ENCODE assay signal across 17 cellular contexts in genomic region chr22:38448945-38449745, GRCh38. TPM values are rescaled to one million over a fixed set of nuclear protein-coding genes. Genes with fewer than 3 reads are reported as not detected.
DNase-seq lines count a peak whose midpoint lies in the region; ATAC-seq and TF ChIP-seq lines count a peak whose summit lies in the region.
"Had no signal": no experiment of that assay in that cellular context is flagged by ENCODE, and none has a peak within 500 bp of the region (broad histone marks: within the 10 kb centered on the region; RNA-seq: fewer than 3 reads in every experiment).

No MANE protein-coding gene starts in this region.

- H3K4me1 ChIP-seq in HEK293 (ENCODE audit: control insufficient read depth, insufficient read depth, low read length) (no peaks in the 10 kb centered on the region), trophoblast cell (ENCODE audit: control insufficient read depth in 1 of 2, insufficient read depth in 2 of 2, low read length in 2 of 2) (no peaks in the 10 kb centered on the region)

- no peak overlapping the region for H3K23ac ChIP-seq in trophoblast cell (ENCODE audit: low read length)

- no peak overlapping the region for H2BK120ac ChIP-seq in trophoblast cell (ENCODE audit: insufficient read depth, low read length, poor library complexity)

- H3K9ac ChIP-seq in trophoblast cell (ENCODE audit: low read length) = no peak overlapping the region

- no peak overlapping the region for H4K8ac ChIP-seq in trophoblast cell (ENCODE audit: low read depth, low read length)

- peaks cover 23% of the 10 kb centered on the region for H3K27me3 Mint-ChIP-seq in activated CD4-positive, alpha-beta T cell treated with anti-CD3 and anti-CD28 coated beads for 36 hours

- no peak overlapping the region for H3K4me3 ChIP-seq in HEK293 (ENCODE audit: low read depth, low read length)
- H3K4me3 ChIP-seq in trophoblast cell (ENCODE audit: low read depth, low read length) = peak overlapping the region; percentile 31
- H3K4me3 ChIP-seq: PC-9 had no signal

- H4K91ac ChIP-seq in trophoblast cell (ENCODE audit: low read depth, low read length) = no peak overlapping the region

- no peak overlapping the region for H2AK5ac ChIP-seq in trophoblast cell (ENCODE audit: low read length)

- H3K36me3 Mint-ChIP-seq in activated CD4-positive, alpha-beta T cell treated with anti-CD3 and anti-CD28 coated beads for 36 hours (ENCODE audit: low read depth) = no peaks in the 10 kb centered on the region
- H3K36me3 Mint-ChIP-seq: CD4-positive, CD25-positive, alpha-beta regulatory T cell had no signal

- H3K79me1 ChIP-seq in trophoblast cell (ENCODE audit: low read length) = no peaks in the 10 kb centered on the region

- intact Hi-C loops in left ventricle myocardium superior (cut with micrococcal nuclease) = no loop called here
- intact Hi-C loops in activated CD4-positive, alpha-beta T cell treated with anti-CD3 and anti-CD28 coated beads for 36 hours (cut with DNase I, micrococcal nuclease) = no loop called here

- H3K4me2 ChIP-seq in trophoblast cell (ENCODE audit: low read length) = no peak overlapping the region
- H3K4me2 ChIP-seq: PC-9 had no signal

- H3K36me3 ChIP-seq in HEK293 (ENCODE audit: control insufficient read depth in 2 of 2, insufficient read depth in 1 of 2, low read length in 2 of 2) (no peaks in the 10 kb centered on the region), trophoblast cell (ENCODE audit: control insufficient read depth in 1 of 2, insufficient read depth in 2 of 2, low read length in 2 of 2) (no peaks in the 10 kb centered on the region)

- H3K14ac ChIP-seq in trophoblast cell (ENCODE audit: low read length) = no peak overlapping the region

- no peak overlapping the region for H4K12ac ChIP-seq in trophoblast cell (ENCODE audit: low read depth, low read length)

- ATAC-seq in left ventricle myocardium superior (peak; percentile 61), GM21723 (IDR thresholded peaks at IDR 0.05; ENCODE audit: unreplicated experiment) (no peak)
- ATAC-seq in activated CD4-positive, alpha-beta T cell treated with anti-CD3 and anti-CD28 coated beads for 36 hours = no peak

- no peak overlapping the region for H3K27ac Mint-ChIP-seq in activated CD4-positive, alpha-beta T cell treated with anti-CD3 and anti-CD28 coated beads for 36 hours
- H3K27ac Mint-ChIP-seq: CD4-positive, CD25-positive, alpha-beta regulatory T cell had no signal

- no peak overlapping the region for H2BK5ac ChIP-seq in trophoblast cell (ENCODE audit: low read depth, low read length, poor library complexity)

- CTCF ChIA-PET in HEK293 (lab: Yijun Ruan, JAX) = no interaction called here
- CTCF ChIA-PET in activated CD4-positive, alpha-beta T cell treated with anti-CD3 and anti-CD28 coated beads for 36 hours (lab: Charles Lee) = no interaction called here

- no peaks in the 10 kb centered on the region for H3K79me2 ChIP-seq in trophoblast cell (ENCODE audit: control insufficient read depth, insufficient read depth, low read length, poor library complexity)

- no peak overlapping the region for H3K4ac ChIP-seq in trophoblast cell (ENCODE audit: low read depth, low read length)

- no peak for TF ChIP-seq CTCF in HEK293 (tag by site-specific recombination; IDR thresholded peaks at IDR 0.05)

- H3K27ac ChIP-seq in HEK293 (ENCODE audit: extremely low read depth, low read depth, low read length) (no peak overlapping the region), caudate nucleus (ENCODE audit: low read depth, low read length) (peak overlapping the region; percentile 70), trophoblast cell (ENCODE audit: low read depth, low read length) (no peak overlapping the region)
- H3K27ac ChIP-seq: HL-60, PC-9 had no signal

- no CpG with 5 or more reads among the region's 14 CpGs for WGBS in trophoblast cell (ENCODE audit: extremely low coverage, insufficient coverage, insufficient read length)

- H3K9me3 Mint-ChIP-seq in activated CD4-positive, alpha-beta T cell treated with anti-CD3 and anti-CD28 coated beads for 36 hours (ENCODE audit: low read depth) = no peaks in the 10 kb centered on the region

- no peak overlapping the region for H3K4me3 Mint-ChIP-seq in activated CD4-positive, alpha-beta T cell treated with anti-CD3 and anti-CD28 coated beads for 36 hours
- H3K4me3 Mint-ChIP-seq: CD4-positive, CD25-positive, alpha-beta regulatory T cell had no signal

- no peak overlapping the region for H2BK12ac ChIP-seq in trophoblast cell (ENCODE audit: low read length)

- no peak overlapping the region for H2AFZ ChIP-seq in trophoblast cell (ENCODE audit: insufficient read depth, low read length, poor library complexity)
- H2AFZ ChIP-seq: PC-9 had no signal

- no peak overlapping the region for H3K18ac ChIP-seq in trophoblast cell (ENCODE audit: low read length)

- peaks cover 15% of the 10 kb centered on the region for H3K27me3 ChIP-seq in trophoblast cell (ENCODE audit: insufficient read depth, low read length)

- H3K9me3 ChIP-seq in HEK293 (ENCODE audit: control insufficient read depth, insufficient read depth, low read depth, low read length) (no peaks in the 10 kb centered on the region), trophoblast cell (ENCODE audit: insufficient read depth, low read depth, low read length) (peaks cover 7% of the 10 kb centered on the region)

- peak in 28 of 61 donors; percentile 17 to 62 (median 36) for DNase-seq in caudate nucleus (lab: John Stamatoyannopoulos, UW)
- peak; percentile 79 for DNase-seq in left ventricle myocardium superior
- no peak for DNase-seq in trophoblast cell
- DNase-seq in NAMALWA (ENCODE audit: low spot score) = no peak
- no peak for DNase-seq in activated CD4-positive, alpha-beta T cell treated with anti-CD3 and anti-CD28 coated beads for 36 hours
- DNase-seq in AML-193 (lab: John Stamatoyannopoulos, UW) = no peak
- DNase-seq: CD4-positive, CD25-positive, alpha-beta regulatory T cell; DND-41; GDM1; KBM-7; NCI-H1092; NCI-H1694 treated with DMSO at 0.1 percent for 48 hours; PC-9; SHP77 had no signal

- POLR2A ChIA-PET in HEK293 (lab: Yijun Ruan, JAX) = interaction anchor here (0.6 to 1.0 kb wide), 2 partner anchors 104 to 121 kb away, joined by 3 to 4 read pairs; no protein-coding TSS in a partner anchor
- POLR2A ChIA-PET in activated CD4-positive, alpha-beta T cell treated with anti-CD3 and anti-CD28 coated beads for 36 hours (lab: Charles Lee) = no interaction called here

- H3K4me1 Mint-ChIP-seq in activated CD4-positive, alpha-beta T cell treated with anti-CD3 and anti-CD28 coated beads for 36 hours = no peaks in the 10 kb centered on the region

TF ChIP-seq in HEK293, 187 proteins besides CTCF, POLR2A, EP300 and RAD21:
- TF ChIP-seq ZNF169 (tag by site-specific recombination; IDR thresholded peaks at IDR 0.05) (no peak), HIC1 (tag by site-specific recombination; IDR thresholded peaks at IDR 0.05) (0 out of 2 replicates have a peak, but pooled peaks have one; percentile 21), ZNF398 (tag by site-specific recombination; IDR thresholded peaks at IDR 0.05) (no peak), KLF9 (tag by site-specific recombination; IDR thresholded peaks at IDR 0.05; ENCODE audit: low read depth) (no peak)

RNA-seq across cellular contexts. Expression of gene KCNJ4, which starts 5.9 kb away (rescaled TPM):
- total RNA-seq in left ventricle myocardium superior = 20.5 TPM
- polyA plus RNA-seq in trophoblast cell (2013) = 0.05 and 0.08 TPM in 2 replicates
- total RNA-seq in activated CD4-positive, alpha-beta T cell treated with anti-CD3 and anti-CD28 coated beads for 36 hours = not detected
- total RNA-seq: CD4-positive, CD25-positive, alpha-beta regulatory T cell had no signal
- polyA plus RNA-seq: CD4-positive, CD25-positive, alpha-beta regulatory T cell had no signal

RNA-seq across cellular contexts. Expression of gene KDELR3, which starts 18.8 kb away (rescaled TPM):
- 4.2 TPM for total RNA-seq in left ventricle myocardium superior
- polyA plus RNA-seq in trophoblast cell (2013) = 41.5 TPM in 2 replicates
- 1 to 10 TPM in 1 of 2 experiments, under 1 TPM in 1; 0.84 to 1.1 TPM for total RNA-seq in activated CD4-positive, alpha-beta T cell treated with anti-CD3 and anti-CD28 coated beads for 36 hours
- total RNA-seq: CD4-positive, CD25-positive, alpha-beta regulatory T cell had no signal

RNA-seq across cellular contexts. Expression of gene DDX17, which starts 57.0 kb away (rescaled TPM):
- 212 TPM for total RNA-seq in left ventricle myocardium superior
- 186 and 190 TPM in 2 replicates for polyA plus RNA-seq in trophoblast cell (2013)
- total RNA-seq in activated CD4-positive, alpha-beta T cell treated with anti-CD3 and anti-CD28 coated beads for 36 hours = 100 to 1,000 TPM; 259 to 328 TPM

Comparison
In these comparisons a context has a peak if more than half of its experiments do, and no peak if none do; other contexts are left out.
1. RNA of gene KCNJ4, which starts 5.9 kb away (total RNA-seq): 20.5 TPM in left ventricle myocardium superior (single experiment); not detected in activated CD4-positive, alpha-beta T cell treated with anti-CD3 and anti-CD28 coated beads for 36 hours; every median in the first group is over 10 times any median in the second.